In the genomic region with DNA sequence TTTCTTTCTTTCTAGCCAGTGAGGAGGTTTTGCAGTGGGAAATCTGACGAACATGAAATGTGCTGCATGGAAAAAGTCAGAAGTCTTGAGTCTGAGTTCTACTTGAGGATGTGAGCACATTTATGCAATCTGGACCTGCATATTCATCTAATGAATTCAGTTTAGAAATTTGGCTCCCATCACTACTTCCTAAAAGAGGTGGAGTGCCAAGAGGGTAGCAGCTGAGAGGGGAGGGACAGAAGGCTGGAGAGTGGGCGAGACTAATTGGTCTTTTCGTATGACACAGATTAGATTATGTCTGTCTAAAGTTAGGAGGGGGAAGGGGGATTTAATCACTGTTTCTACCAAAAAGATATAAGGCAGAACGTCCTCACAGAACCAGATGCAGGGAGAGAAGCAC, we compare ENCODE assay signal across 16 cellular contexts.
A peak's percentile ranks its signal among the peaks of the same experiment; 100 is the strongest.
DNase-seq lines count a peak whose midpoint lies in the region; ATAC-seq and TF ChIP-seq lines count a peak whose summit lies in the region.
"Had no signal": no experiment of that assay in that cellular context is flagged by ENCODE, and none has a peak within 500 bp of the region (broad histone marks: within the 10 kb centered on the region; RNA-seq: fewer than 3 reads in every experiment).

No MANE protein-coding gene starts in this region.

- TF ChIP-seq CTCF in heart left ventricle (IDR thresholded peaks at IDR 0.05) (no peak), brain microvascular endothelial cell (IDR thresholded peaks at IDR 0.05; ENCODE audit: low read depth, low read length, missing control alignments) (no peak), omental fat pad (IDR thresholded peaks at IDR 0.05) (no peak)

- intact Hi-C loops in heart left ventricle (cut with DNase I) = no loop called here

- H3K4me1 ChIP-seq in heart left ventricle = peaks cover 0 to 12% (median 0%) of the 10 kb centered on the region in 12 donors

- H3K9me3 ChIP-seq in heart left ventricle = peaks cover 0 to 14% (median 6%) of the 10 kb centered on the region in 12 donors
- H3K9me3 ChIP-seq: MG63 had no signal

- in situ Hi-C loops in brain microvascular endothelial cell (cut with HindIII; ENCODE audit: low pct_ligation_motif_present, low sequenced_read_pairs) = no loop called here

- H3K4me3 ChIP-seq in heart left ventricle = peak overlapping the region in 1 of 12 donors; percentile 5
- no peak overlapping the region for H3K4me3 ChIP-seq in brain microvascular endothelial cell (ENCODE audit: low read depth, low read length)
- H3K4me3 ChIP-seq: MG63, SK-N-MC had no signal

- peak overlapping the region in 4 of 12 donors; percentile 4 to 53 (median 46) for H3K27ac ChIP-seq in heart left ventricle
- no peak overlapping the region for H3K27ac ChIP-seq in brain microvascular endothelial cell
- H3K27ac ChIP-seq: C4-2B, RWPE1, SK-N-MC had no signal

- DNase-seq in GM03348 (ENCODE audit: low spot score) (peak; percentile 13), NCI-H82 treated with DMSO at 0.1 percent for 48 hours (lab: John Stamatoyannopoulos, UW; ENCODE audit: unreplicated experiment) (peak; percentile 64), heart left ventricle (peak in 3 of 5 donors; percentile 22 to 29 (median 24)), retina (peak; percentile 6), brain microvascular endothelial cell (no peak), omental fat pad (ENCODE audit: low spot score) (no peak)
- DNase-seq: DMS53, H7, MG63, NCI-H1105, NCI-H2171, NCI-H510A treated with DMSO at 0.1 percent for 48 hours had no signal

- 25 to 34% (median 30%) methylated on average over 4 of the region's 4 CpGs for WGBS in heart left ventricle, 4 donors

- H3K27me3 ChIP-seq in heart left ventricle = no peaks in the 10 kb centered on the region
- no peaks in the 10 kb centered on the region for H3K27me3 ChIP-seq in brain microvascular endothelial cell (replicated peaks)
- H3K27me3 ChIP-seq: MG63 had no signal

- H3K36me3 ChIP-seq in heart left ventricle = no peaks in the 10 kb centered on the region
- H3K36me3 ChIP-seq in brain microvascular endothelial cell (replicated peaks) = no peaks in the 10 kb centered on the region
- H3K36me3 ChIP-seq: MG63 had no signal

- TF ChIP-seq POLR2A in heart left ventricle (IDR thresholded peaks at IDR 0.05) = no peak

- ATAC-seq in heart left ventricle (peak in 3 of 4 donors; percentile 46 to 90 (median 78)), GM19023 (IDR thresholded peaks at IDR 0.05; ENCODE audit: unreplicated experiment) (no peak), omental fat pad (ENCODE audit: low FRiP score) (no peak)

Comparison
In these comparisons a context has a peak if more than half of its experiments do, and no peak if none do; other contexts are left out.
1. DNase-seq: peak in GM03348 (single experiment), NCI-H82 treated with DMSO at 0.1 percent for 48 hours (single experiment), heart left ventricle (3 of 5) and retina (single experiment); none in brain microvascular endothelial cell (single experiment) and omental fat pad (single experiment).
2. ATAC-seq: peak in heart left ventricle (3 of 4); none in GM19023 (single experiment) and omental fat pad (single experiment).